In the genomic region with DNA sequence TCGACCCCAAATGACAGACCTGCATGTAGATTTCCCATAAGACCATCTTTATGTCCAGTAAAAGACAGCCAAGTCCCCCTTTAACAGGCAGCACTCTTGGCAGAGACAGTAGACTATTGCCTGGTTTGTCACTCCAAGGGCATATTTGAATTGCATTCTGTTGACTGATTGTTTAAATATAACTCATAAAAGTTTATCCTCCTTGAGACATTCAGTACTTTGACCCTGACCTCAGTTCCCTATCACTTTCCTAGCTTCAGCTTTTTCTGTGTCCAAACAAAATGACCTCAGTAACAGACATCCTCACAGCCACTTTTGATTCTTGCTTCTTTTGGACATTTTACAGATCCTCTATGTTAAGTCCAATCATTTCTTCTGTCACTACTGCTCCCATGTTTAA, we compare ENCODE assay signal across 22 cellular contexts. TPM values are rescaled to one million over a fixed set of nuclear protein-coding genes. Genes with fewer than 3 reads are reported as not detected.
DNase-seq lines count a peak whose midpoint lies in the region; ATAC-seq and TF ChIP-seq lines count a peak whose summit lies in the region.
"Had no signal": no experiment of that assay in that cellular context is flagged by ENCODE, and none has a peak within 500 bp of the region (broad histone marks: within the 10 kb centered on the region; RNA-seq: fewer than 3 reads in every experiment).

No MANE protein-coding gene starts in this region.

- H3K9me3 ChIP-seq in Peyer's patch (no peaks in the 10 kb centered on the region), hepatocyte (ENCODE audit: low read depth) (no peaks in the 10 kb centered on the region), mucosa of rectum (ENCODE audit: control insufficient read depth in 2 of 2, low read length in 2 of 2) (no peaks in the 10 kb centered on the region), neural progenitor cell (ENCODE audit: low read depth) (no peaks in the 10 kb centered on the region)
- H3K9me3 ChIP-seq: BLaER1 had no signal

- H3K9me3 Mint-ChIP-seq in neural progenitor cell, result no peaks in the 10 kb centered on the region
- H3K9me3 Mint-ChIP-seq: CD14-positive monocyte; CD4-positive, alpha-beta memory T cell; HFFc6 had no signal

- no peaks in the 10 kb centered on the region for H3K4me1 Mint-ChIP-seq in neural progenitor cell
- H3K4me1 Mint-ChIP-seq: CD14-positive monocyte; CD4-positive, alpha-beta memory T cell had no signal

- DNase-seq in Peyer's patch (no peak), hepatocyte (ENCODE audit: low spot score) (peak; percentile 8), dedifferentiated amniotic fluid mesenchymal stem cell (ENCODE audit: extremely low spot score) (no peak), neural progenitor cell (ENCODE audit: low spot score) (no peak)
- DNase-seq in effector CD4-positive, alpha-beta T cell, result no peak
- DNase-seq: 8988T; CD4-positive, alpha-beta memory T cell; DMS153; DMS79; GDM1; GOT3; H7; HFFc6 had no signal

- H3K79me2 ChIP-seq in hepatocyte, result no peaks in the 10 kb centered on the region
- H3K79me2 ChIP-seq in neural progenitor cell (ENCODE audit: low read depth), result no peaks in the 10 kb centered on the region

- no peak overlapping the region for H3K27ac Mint-ChIP-seq in neural progenitor cell
- H3K27ac Mint-ChIP-seq: CD4-positive, alpha-beta memory T cell; HFFc6 had no signal

- no peak overlapping the region for H2AFZ ChIP-seq in hepatocyte
- no peak overlapping the region for H2AFZ ChIP-seq in neural progenitor cell (replicated peaks)

- no peaks in the 10 kb centered on the region for H3K36me3 Mint-ChIP-seq in neural progenitor cell
- H3K36me3 Mint-ChIP-seq: CD14-positive monocyte; CD4-positive, alpha-beta memory T cell had no signal

- H3K4me1 ChIP-seq in Peyer's patch (peaks cover 0 to 12% (median 2%) of the 10 kb centered on the region in 4 donors), hepatocyte (ENCODE audit: insufficient read depth) (no peaks in the 10 kb centered on the region), mucosa of rectum (ENCODE audit: control insufficient read depth in 2 of 2, insufficient read depth in 2 of 2, low read length in 2 of 2) (peaks cover 13 to 28% of the 10 kb centered on the region in 2 donors), neural progenitor cell (no peaks in the 10 kb centered on the region)
- H3K4me1 ChIP-seq: BLaER1 had no signal

- no peaks in the 10 kb centered on the region for H3K27me3 ChIP-seq in Peyer's patch
- no peaks in the 10 kb centered on the region for H3K27me3 ChIP-seq in hepatocyte
- no peaks in the 10 kb centered on the region for H3K27me3 ChIP-seq in mucosa of rectum (ENCODE audit: control insufficient read depth in 2 of 2, insufficient read depth in 2 of 2, low read length in 2 of 2)
- H3K27me3 ChIP-seq in neural progenitor cell, result peaks cover under 1% of the 10 kb centered on the region
- H3K27me3 ChIP-seq: BLaER1 had no signal

- H3K27me3 Mint-ChIP-seq in neural progenitor cell (ENCODE audit: insufficient read depth, low read depth), result no peaks in the 10 kb centered on the region

- H3K4me3 Mint-ChIP-seq in neural progenitor cell, result no peak overlapping the region
- H3K4me3 Mint-ChIP-seq: CD14-positive monocyte; CD4-positive, alpha-beta memory T cell; HFFc6 had no signal

- TF ChIP-seq POLR2A in Peyer's patch (IDR thresholded peaks at IDR 0.05), result no peak

- 86% methylated on average over 1 of the region's 1 CpG for WGBS in hepatocyte (ENCODE audit: low lambda C conversion rate, missing lambda C conversion rate)

- no peak overlapping the region for H3K9ac ChIP-seq in mucosa of rectum (ENCODE audit: low read depth in 1 of 2, low read length in 2 of 2)
- H3K9ac ChIP-seq in neural progenitor cell, result no peak overlapping the region
- H3K9ac ChIP-seq: BLaER1 had no signal

- no peaks in the 10 kb centered on the region for H3K9me2 ChIP-seq in hepatocyte (replicated peaks; ENCODE audit: insufficient read depth)

- ATAC-seq in GM21825 (IDR thresholded peaks at IDR 0.05; ENCODE audit: unreplicated experiment), result no peak
- ATAC-seq: HCT116, HepG2 had no signal

- H3K36me3 ChIP-seq in Peyer's patch, result no peaks in the 10 kb centered on the region
- no peaks in the 10 kb centered on the region for H3K36me3 ChIP-seq in hepatocyte (replicated peaks; ENCODE audit: insufficient read depth, low read depth)
- no peaks in the 10 kb centered on the region for H3K36me3 ChIP-seq in mucosa of rectum (ENCODE audit: control insufficient read depth in 2 of 2, insufficient read depth in 2 of 2, low read length in 2 of 2)
- no peaks in the 10 kb centered on the region for H3K36me3 ChIP-seq in neural progenitor cell
- H3K36me3 ChIP-seq: BLaER1 had no signal

- TF ChIP-seq CTCF in 22Rv1 (IDR thresholded peaks at IDR 0.05) (no peak), Peyer's patch (IDR thresholded peaks at IDR 0.05) (no peak), hepatocyte (IDR thresholded peaks at IDR 0.05; ENCODE audit: poor library complexity) (no peak), neural progenitor cell (IDR thresholded peaks at IDR 0.05) (no peak)

- H3K27ac ChIP-seq in 22Rv1 (0 out of 2 replicates have a peak overlapping the region, but pooled peaks have one; percentile 25), Peyer's patch (peak overlapping the region in 3 of 4 donors; percentile 38 to 80 (median 74)), hepatocyte (peak overlapping the region; percentile 33), mucosa of rectum (ENCODE audit: low read depth in 2 of 2, low read length in 2 of 2) (peak overlapping the region; percentile 72 to 79), neural progenitor cell (no peak overlapping the region)
- H3K27ac ChIP-seq: BLaER1 had no signal

- H3K4me2 ChIP-seq in hepatocyte, result peak overlapping the region; percentile 8
- no peak overlapping the region for H3K4me2 ChIP-seq in neural progenitor cell
- H3K4me2 ChIP-seq: BLaER1 had no signal

- H3K4me3 ChIP-seq in Peyer's patch (no peak overlapping the region), hepatocyte (no peak overlapping the region), mucosa of rectum (ENCODE audit: low read length in 2 of 2) (peak overlapping the region; percentile 2 to 46), neural progenitor cell (no peak overlapping the region)
- H3K4me3 ChIP-seq: BLaER1 had no signal

- H3F3A ChIP-seq in neural progenitor cell (ENCODE audit: low read depth), result no peaks in the 10 kb centered on the region

- H4K20me1 ChIP-seq in hepatocyte (ENCODE audit: insufficient read depth, poor library complexity, severe bottlenecking), result no peaks in the 10 kb centered on the region
- no peaks in the 10 kb centered on the region for H4K20me1 ChIP-seq in neural progenitor cell (ENCODE audit: low read depth)
- H4K20me1 ChIP-seq: BLaER1 had no signal

RNA-seq across cellular contexts. Expression of a gene that starts 51.1 kb away (rescaled TPM):
- total RNA-seq in Peyer's patch, result 1 to 10 TPM in 1 of 4 donors, not detected in 3; 3.1 TPM
- 1.4 and 6.1 TPM in 2 replicates for total RNA-seq in hepatocyte
- polyA plus RNA-seq in hepatocyte, result 1.1 and 3.5 TPM in 2 replicates
- total RNA-seq in neural progenitor cell (ENCODE audit: low replicate concordance), result 6.2 and 9.4 TPM in 2 replicates
- total RNA-seq: HFFc6 had no signal
- polyA plus RNA-seq: AG04450, CD14-positive monocyte had no signal

RNA-seq across cellular contexts. Expression of a gene that starts 56.3 kb away (rescaled TPM):
- not detected for total RNA-seq in Peyer's patch
- not detected in 2 replicates for total RNA-seq in hepatocyte
- polyA plus RNA-seq in hepatocyte, result not detected in 2 replicates
- total RNA-seq in neural progenitor cell (ENCODE audit: low replicate concordance), result not detected in 2 replicates
- total RNA-seq: CD4-positive, alpha-beta memory T cell; Daoy; H7; HepG2; HFFc6 had no signal
- polyA plus RNA-seq: AG04450; CD14-positive monocyte; CD4-positive, alpha-beta memory T cell; HepG2 had no signal

Comparison
In these comparisons a context has a peak if more than half of its experiments do, and no peak if none do; other contexts are left out.
1. H3K4me3 ChIP-seq: peak in mucosa of rectum (2 of 2); none in Peyer's patch (0 of 4), hepatocyte (single experiment) and neural progenitor cell (single experiment).